15 cellular contexts compared by ENCODE assay signal in genomic region chr1:246629030-246629429, GRCh38.
DNase-seq lines count a peak whose midpoint lies in the region; ATAC-seq lines count a peak whose summit lies in the region.
"Had no signal": no experiment of that assay in that cellular context is flagged by ENCODE, and none has a peak within 500 bp of the region (broad histone marks: within the 10 kb centered on the region; RNA-seq: fewer than 3 reads in every experiment).

No MANE protein-coding gene starts in this region.

- no peaks in the 10 kb centered on the region for H3K27me3 Mint-ChIP-seq in activated CD4-positive, alpha-beta T cell treated with anti-CD3 and anti-CD28 coated beads, Interleukin-2, amount 10 ng/mL, durations not matched to agents 7 days and 5 days
- no peaks in the 10 kb centered on the region for H3K27me3 Mint-ChIP-seq in stimulated activated memory B cell treated with anti-CD40 and anti-IgM and Interleukin-4, amounts not matched to agents 10 μg/mL and 1 μg/mL and 100 μg/mL, for 72 hours

- no CpG with 5 or more reads among the region's 2 CpGs for WGBS in mesendoderm (ENCODE audit: extremely low coverage, insufficient coverage, low lambda C conversion rate)

- H2BK15ac ChIP-seq in mesendoderm (replicated peaks; ENCODE audit: low read depth), result no peak overlapping the region

- peak overlapping the region; percentile 54 for H3K27ac Mint-ChIP-seq in activated CD4-positive, alpha-beta T cell treated with anti-CD3 and anti-CD28 coated beads, Interleukin-2, amount 10 ng/mL, durations not matched to agents 7 days and 5 days
- peak overlapping the region; percentile 74 for H3K27ac Mint-ChIP-seq in stimulated activated memory B cell treated with anti-CD40 and anti-IgM and Interleukin-4, amounts not matched to agents 10 μg/mL and 1 μg/mL and 100 μg/mL, for 72 hours

- H3K36me3 ChIP-seq in MG63, result peaks cover 8% of the 10 kb centered on the region; the same call in 1 of the 2 replicates
- no peaks in the 10 kb centered on the region for H3K36me3 ChIP-seq in mesendoderm (ENCODE audit: control insufficient read depth, insufficient read depth, low read length)

- no peak overlapping the region for H3K56ac ChIP-seq in mesendoderm (ENCODE audit: low read length)

- H3K4me1 Mint-ChIP-seq in activated CD4-positive, alpha-beta T cell treated with anti-CD3 and anti-CD28 coated beads, Interleukin-2, amount 10 ng/mL, durations not matched to agents 7 days and 5 days, result peaks cover 7% of the 10 kb centered on the region
- H3K4me1 Mint-ChIP-seq in stimulated activated memory B cell treated with anti-CD40 and anti-IgM and Interleukin-4, amounts not matched to agents 10 μg/mL and 1 μg/mL and 100 μg/mL, for 72 hours, result peaks cover 21% of the 10 kb centered on the region

- no peaks in the 10 kb centered on the region for H3K4me1 ChIP-seq in mesendoderm (ENCODE audit: control insufficient read depth, low read depth, low read length)
- H3K4me1 ChIP-seq: right atrium auricular region had no signal

- no peak overlapping the region for H2BK5ac ChIP-seq in mesendoderm (ENCODE audit: low read length)

- H3K4me3 ChIP-seq in MG63 (no peak overlapping the region), mesendoderm (ENCODE audit: low read length) (no peak overlapping the region)
- H3K4me3 ChIP-seq: A549, lung, right atrium auricular region had no signal

- H3K36me3 Mint-ChIP-seq in activated CD4-positive, alpha-beta T cell treated with anti-CD3 and anti-CD28 coated beads, Interleukin-2, amount 10 ng/mL, durations not matched to agents 7 days and 5 days (ENCODE audit: low read depth), result peaks cover 45% of the 10 kb centered on the region
- peaks cover 50% of the 10 kb centered on the region for H3K36me3 Mint-ChIP-seq in stimulated activated memory B cell treated with anti-CD40 and anti-IgM and Interleukin-4, amounts not matched to agents 10 μg/mL and 1 μg/mL and 100 μg/mL, for 72 hours

- H3K18ac ChIP-seq in mesendoderm (ENCODE audit: low read length), result no peak overlapping the region

- H2AK5ac ChIP-seq in mesendoderm (ENCODE audit: low read length), result no peak overlapping the region

- no peak overlapping the region for H4K5ac ChIP-seq in mesendoderm (ENCODE audit: low read length)

- DNase-seq in activated CD4-positive, alpha-beta T cell treated with anti-CD3 and anti-CD28 coated beads, Interleukin-2, amount 10 ng/mL, durations not matched to agents 7 days and 5 days, result no peak
- no peak for DNase-seq in activated CD4-positive, alpha-beta T cell treated with anti-CD3 and anti-CD28 coated beads, Interleukin-2, amount 50 U/mL, for 48 hours
- DNase-seq in MG63 (no peak), midbrain (lab: John Stamatoyannopoulos, UW) (no peak), mesendoderm (no peak)
- DNase-seq: cerebellar nuclear complex, foreskin melanocyte, NCI-H2171 treated with DMSO at 0.1 percent for 48 hours had no signal

- H2BK120ac ChIP-seq in mesendoderm (ENCODE audit: low read depth, low read length), result no peak overlapping the region

- no peak overlapping the region for H3K23ac ChIP-seq in mesendoderm (ENCODE audit: low read length)

- CTCF ChIA-PET in activated CD4-positive, alpha-beta T cell treated with anti-CD3 and anti-CD28 coated beads, Interleukin-2, amount 10 ng/mL, durations not matched to agents 7 days and 5 days (lab: Charles Lee), result interaction anchor here (1.5 kb wide), 1 partner anchor 8 kb away, joined by 4 read pairs; no protein-coding TSS in a partner anchor

- H3K27me3 ChIP-seq in MG63 (no peaks in the 10 kb centered on the region), mesendoderm (ENCODE audit: insufficient read depth, low read length, poor library complexity) (no peaks in the 10 kb centered on the region)
- H3K27me3 ChIP-seq: right atrium auricular region had no signal

- ATAC-seq in GM21723 (IDR thresholded peaks at IDR 0.05; ENCODE audit: unreplicated experiment), result peak; percentile 97
- ATAC-seq in HG03196 (IDR thresholded peaks at IDR 0.05; ENCODE audit: unreplicated experiment), result peak; percentile 96
- ATAC-seq in stimulated activated memory B cell treated with anti-CD40 and anti-IgM and Interleukin-4, amounts not matched to agents 10 μg/mL and 1 μg/mL and 100 μg/mL, for 72 hours, result peak; percentile 87
- ATAC-seq: A549, SK-N-SH treated with all-trans-retinoic acid at 6 μM for 48 hours had no signal

- H3K27ac ChIP-seq in mesendoderm (ENCODE audit: low read depth, low read length), result no peak overlapping the region
- H3K27ac ChIP-seq: A549, right atrium auricular region had no signal

- H3K9me3 Mint-ChIP-seq in activated CD4-positive, alpha-beta T cell treated with anti-CD3 and anti-CD28 coated beads, Interleukin-2, amount 10 ng/mL, durations not matched to agents 7 days and 5 days, result no peaks in the 10 kb centered on the region
- H3K9me3 Mint-ChIP-seq in stimulated activated memory B cell treated with anti-CD40 and anti-IgM and Interleukin-4, amounts not matched to agents 10 μg/mL and 1 μg/mL and 100 μg/mL, for 72 hours, result no peaks in the 10 kb centered on the region

- H3K4me3 Mint-ChIP-seq in activated CD4-positive, alpha-beta T cell treated with anti-CD3 and anti-CD28 coated beads, Interleukin-2, amount 10 ng/mL, durations not matched to agents 7 days and 5 days, result no peak overlapping the region
- no peak overlapping the region for H3K4me3 Mint-ChIP-seq in stimulated activated memory B cell treated with anti-CD40 and anti-IgM and Interleukin-4, amounts not matched to agents 10 μg/mL and 1 μg/mL and 100 μg/mL, for 72 hours

- H3K79me1 ChIP-seq in mesendoderm (ENCODE audit: low read length), result no peaks in the 10 kb centered on the region

- H3K9me3 ChIP-seq in MG63, result no peaks in the 10 kb centered on the region
- H3K9me3 ChIP-seq: A549, right atrium auricular region had no signal

- no peaks in the 10 kb centered on the region for H3K79me2 ChIP-seq in mesendoderm (ENCODE audit: control insufficient read depth, insufficient read depth, low read length)

- no peak overlapping the region for H3K4me2 ChIP-seq in mesendoderm (ENCODE audit: low read length)
- H3K4me2 ChIP-seq: A549 had no signal

- POLR2A ChIA-PET in activated CD4-positive, alpha-beta T cell treated with anti-CD3 and anti-CD28 coated beads, Interleukin-2, amount 10 ng/mL, durations not matched to agents 7 days and 5 days (lab: Charles Lee), result no interaction called here

- H3K4ac ChIP-seq in mesendoderm (ENCODE audit: low read depth, low read length), result no peak overlapping the region

- no peak overlapping the region for H3K9ac ChIP-seq in mesendoderm (ENCODE audit: low read length)

- no peak overlapping the region for H4K8ac ChIP-seq in mesendoderm (ENCODE audit: low read depth, low read length)
